Comparison of ENCODE assay signal across 23 cellular contexts in genomic region chr4:116926631-116927295, GRCh38.
DNase-seq lines count a peak whose midpoint lies in the region; ATAC-seq, FAIRE-seq and TF ChIP-seq lines count a peak whose summit lies in the region.
"Had no signal": no experiment of that assay in that cellular context is flagged by ENCODE, and none has a peak within 500 bp of the region (broad histone marks: within the 10 kb centered on the region; RNA-seq: fewer than 3 reads in every experiment).

No MANE protein-coding gene starts in this region.

- peak; percentile 76 for ATAC-seq in left lobe of liver
- no peak for ATAC-seq in HG02571 (IDR thresholded peaks at IDR 0.05; ENCODE audit: unreplicated experiment)

- H3K27me3 ChIP-seq in H1 (replicated peaks in 1 of 4; ENCODE audit: control insufficient read depth in 3 of 4, extremely low read depth in 1 of 4, insufficient read depth in 3 of 4, low read length in 3 of 4) (peaks cover 0 to 5% (median 2%) of the 10 kb centered on the region in 4 experiments; a peak in 2 of 7 replicates), suprapubic skin (peaks cover 24% of the 10 kb centered on the region)

- POLR2A ChIA-PET in H1 (lab: Charles Lee; ENCODE audit: partially characterized antibody): no interaction called here

- peak; percentile 35; a peak in 3 of 4 replicates for TF ChIP-seq RAD21 in H1 (IDR thresholded peaks at IDR 0.05 in 1 of 2, conservative IDR thresholded peaks at IDR 0.05 in 1 of 2; ENCODE audit: low read depth in 2 of 2, low read length in 2 of 2)

- H3K9me3 Mint-ChIP-seq in type B pancreatic cell: no peaks in the 10 kb centered on the region
- H3K9me3 Mint-ChIP-seq: activated naive CD4-positive, alpha-beta T cell treated with anti-CD3 and anti-CD28 coated beads, Interleukin-2, amount 10 ng/mL, durations not matched to agents 7 days and 5 days; stimulated activated naive CD8-positive, alpha-beta T cell treated with anti-CD3 and anti-CD28 coated beads, Interleukin-15, Interleukin-2, amounts not matched to agents 100 ng/mL and 50 ng/mL, for 24 hours had no signal

- no peak for TF ChIP-seq CTCF in H1 (IDR thresholded peaks at IDR 0.05; ENCODE audit: control extremely low read depth in 1 of 3, insufficient read depth in 1 of 3, low read depth in 1 of 3, low read length in 3 of 3)
- TF ChIP-seq CTCF in type B pancreatic cell (conservative IDR thresholded peaks at IDR 0.05): no peak
- TF ChIP-seq CTCF in suprapubic skin (IDR thresholded peaks at IDR 0.05): no peak

- H3K4me2 ChIP-seq in H1 (ENCODE audit: insufficient read depth in 1 of 2, low read depth in 2 of 2, low read length in 2 of 2): peak overlapping the region; percentile 70 to 72; a peak in 3 of 4 replicates

- CTCF ChIA-PET in H1 (lab: Charles Lee; ENCODE audit: partially characterized antibody): interaction anchor here (0.7 to 1.6 kb wide), 2 partner anchors 11 to 28 kb away, joined by 3 read pairs; no protein-coding TSS in a partner anchor

- H3K9ac ChIP-seq in H1 (replicated peaks in 1 of 4; ENCODE audit: extremely low read depth in 1 of 4, low read depth in 3 of 4, low read length in 3 of 4): no peak overlapping the region

- H3K36me3 ChIP-seq in H1 (ENCODE audit: control insufficient read depth in 2 of 4, insufficient read depth in 4 of 4, low read length in 3 of 4): no peaks in the 10 kb centered on the region
- no peaks in the 10 kb centered on the region for H3K36me3 ChIP-seq in suprapubic skin
- H3K36me3 ChIP-seq: heart right ventricle, left ventricle myocardium inferior, prostate gland had no signal

- no peak for TF ChIP-seq POLR2A in H1 (IDR thresholded peaks at IDR 0.05; ENCODE audit: control extremely low read depth in 1 of 2, low read depth in 2 of 2, low read length in 2 of 2)
- TF ChIP-seq POLR2A in suprapubic skin (IDR thresholded peaks at IDR 0.05): no peak

- H3K4me1 Mint-ChIP-seq in type B pancreatic cell (ENCODE audit: unreplicated experiment): peaks cover 4% of the 10 kb centered on the region
- H3K4me1 Mint-ChIP-seq: activated naive CD4-positive, alpha-beta T cell treated with anti-CD3 and anti-CD28 coated beads, Interleukin-2, amount 10 ng/mL, durations not matched to agents 7 days and 5 days had no signal

- no peak overlapping the region for H4K8ac ChIP-seq in H1 (ENCODE audit: extremely low read depth, insufficient read depth, low read length)

- no peak overlapping the region for H2BK15ac ChIP-seq in H1 (ENCODE audit: low read length)

- no peak overlapping the region for H3K56ac ChIP-seq in H1 (replicated peaks; ENCODE audit: insufficient read length, low read depth, low read length)

- no peaks in the 10 kb centered on the region; the same call in 1 of the 2 replicates for H3K23me2 ChIP-seq in H1 (ENCODE audit: low read depth, low read length)

- 86% methylated on average over 2 of the region's 2 CpGs; no CpG with 5 or more reads in 1 of the 2 experiments for WGBS in H1 (ENCODE audit: extremely low coverage in 1 of 2, insufficient coverage in 1 of 2, insufficient read length in 1 of 2, insufficient replicate concordance in 2 of 2, low coverage in 1 of 2, low lambda C conversion rate in 2 of 2, missing lambda C conversion rate in 1 of 2), 2 experiments
- WGBS in suprapubic skin: 86% methylated on average over 2 of the region's 2 CpGs

- no peaks in the 10 kb centered on the region for H3K79me1 ChIP-seq in H1 (ENCODE audit: low read depth, low read length)

- H2BK5ac ChIP-seq in H1 (ENCODE audit: low read depth, low read length): no peak overlapping the region; the same call in 1 of the 2 replicates

- no peak overlapping the region for H2BK120ac ChIP-seq in H1 (replicated peaks; ENCODE audit: low read depth, low read length)

- H3K36me3 Mint-ChIP-seq in type B pancreatic cell: no peaks in the 10 kb centered on the region
- H3K36me3 Mint-ChIP-seq: activated naive CD4-positive, alpha-beta T cell treated with anti-CD3 and anti-CD28 coated beads, Interleukin-2, amount 10 ng/mL, durations not matched to agents 7 days and 5 days had no signal

- no peaks in the 10 kb centered on the region for H3K9me3 ChIP-seq in H1 (ENCODE audit: insufficient read depth in 2 of 2, low read depth in 1 of 2, low read length in 1 of 2)
- H3K9me3 ChIP-seq in suprapubic skin: no peaks in the 10 kb centered on the region
- H3K9me3 ChIP-seq: heart right ventricle, left ventricle myocardium inferior, prostate gland had no signal

- no peak overlapping the region for H3K23ac ChIP-seq in H1 (ENCODE audit: insufficient read length)

- peak overlapping the region in 1 of 4 experiments; percentile 67; a peak in 1 of 8 replicates for H3K4me3 ChIP-seq in H1 (ENCODE audit: extremely low read depth in 1 of 4, insufficient read depth in 2 of 4, low read depth in 3 of 4, low read length in 4 of 4)
- H3K4me3 ChIP-seq in suprapubic skin: no peak overlapping the region
- H3K4me3 ChIP-seq: prostate gland, SK-N-MC had no signal

- H3K27me3 Mint-ChIP-seq in type B pancreatic cell: peaks cover 10% of the 10 kb centered on the region

- H3K27ac Mint-ChIP-seq in type B pancreatic cell: no peak overlapping the region
- H3K27ac Mint-ChIP-seq: activated naive CD4-positive, alpha-beta T cell treated with anti-CD3 and anti-CD28 coated beads, Interleukin-2, amount 10 ng/mL, durations not matched to agents 7 days and 5 days; stimulated activated naive CD8-positive, alpha-beta T cell treated with anti-CD3 and anti-CD28 coated beads, Interleukin-15, Interleukin-2, amounts not matched to agents 100 ng/mL and 50 ng/mL, for 24 hours had no signal

- H3K27ac ChIP-seq in H1 (ENCODE audit: low read depth, low read length) (no peak overlapping the region), suprapubic skin (no peak overlapping the region)
- H3K27ac ChIP-seq: C4-2B, heart right ventricle, left ventricle myocardium inferior, prostate gland, SK-N-MC had no signal

- H4K91ac ChIP-seq in H1 (replicated peaks; ENCODE audit: insufficient read length, low read length): no peak overlapping the region

- H3K4ac ChIP-seq in H1 (replicated peaks; ENCODE audit: insufficient read length, low read depth, low read length): no peak overlapping the region

- no peaks in the 10 kb centered on the region for H4K20me1 ChIP-seq in H1 (replicated peaks in 1 of 2; ENCODE audit: control insufficient read depth in 1 of 2, insufficient read depth in 2 of 2, low read length in 2 of 2)

- peak overlapping the region; percentile 85 for H3K4me3 Mint-ChIP-seq in type B pancreatic cell
- H3K4me3 Mint-ChIP-seq: activated naive CD4-positive, alpha-beta T cell treated with anti-CD3 and anti-CD28 coated beads, Interleukin-2, amount 10 ng/mL, durations not matched to agents 7 days and 5 days; stimulated activated naive CD8-positive, alpha-beta T cell treated with anti-CD3 and anti-CD28 coated beads, Interleukin-15, Interleukin-2, amounts not matched to agents 100 ng/mL and 50 ng/mL, for 24 hours had no signal

- no peak overlapping the region for H3K18ac ChIP-seq in H1 (ENCODE audit: extremely low read depth, low read length)

- H2BK12ac ChIP-seq in H1 (ENCODE audit: low read depth, low read length): 0 out of 2 replicates have a peak overlapping the region, but pooled peaks have one; percentile 35

- no peak for TF ChIP-seq EP300 in H1 (IDR thresholded peaks at IDR 0.05; ENCODE audit: borderline replicate concordance in 1 of 2, low read depth in 2 of 2, low read length in 2 of 2)
- no peak for TF ChIP-seq EP300 in suprapubic skin (IDR thresholded peaks at IDR 0.05)

- no peaks in the 10 kb centered on the region for H3K79me2 ChIP-seq in H1 (ENCODE audit: control insufficient read depth in 1 of 2, insufficient read depth in 2 of 2, low read length in 2 of 2)

- no peak overlapping the region for H2BK20ac ChIP-seq in H1 (ENCODE audit: low read length)

- no peak overlapping the region for H2AK5ac ChIP-seq in H1 (ENCODE audit: low read depth, low read length)

- no peak overlapping the region for H3K14ac ChIP-seq in H1 (ENCODE audit: insufficient read length)

- no peak overlapping the region for H4K5ac ChIP-seq in H1 (ENCODE audit: insufficient read length, low read depth, low read length)

- DNase-seq in NCI-H526 treated with DMSO at 0.1 percent for 48 hours (lab: John Stamatoyannopoulos, UW) (peak; percentile 6), NCI-H526 (lab: John Stamatoyannopoulos, UW) (no peak), H1 (ENCODE audit: low read depth in 1 of 2, low spot score in 2 of 2) (peak in 1 of 2 experiments; percentile 43), left lobe of liver (ENCODE audit: low spot score) (no peak), type B pancreatic cell (ENCODE audit: extremely low spot score, unreplicated experiment) (no peak), suprapubic skin (ENCODE audit: low spot score in 2 of 2) (no peak), activated T-cell treated with anti-CD3 and anti-CD28 coated beads for 4 hours (no peak)
- DNase-seq: activated naive CD4-positive, alpha-beta T cell treated with anti-CD3 and anti-CD28 coated beads, Interleukin-2, amount 10 ng/mL, durations not matched to agents 7 days and 5 days; dermis blood vessel endothelial cell; DMS79 treated with DMSO at 0.1 percent for 48 hours; GOT3; left ventricle myocardium inferior; NCI-H1694 treated with DMSO at 0.1 percent for 48 hours; NCI-H510A had no signal

- 0 out of 2 replicates have a peak overlapping the region, but pooled peaks have one; percentile 78 for H2AFZ ChIP-seq in H1 (ENCODE audit: low read length)

- FAIRE-seq in H1 (lab: Jason Lieb, UNC): peak; percentile 60
- FAIRE-seq: A204.1, HTR-8/SVneo, TTC549 had no signal

- H3K4me1 ChIP-seq in H1 (replicated peaks in 1 of 4; ENCODE audit: control insufficient read depth in 3 of 4, insufficient read depth in 4 of 4, low read length in 3 of 4) (peaks cover 0 to 6% (median 3%) of the 10 kb centered on the region in 4 experiments; a peak in 4 of 7 replicates), suprapubic skin (peaks cover 6% of the 10 kb centered on the region)
- H3K4me1 ChIP-seq: left ventricle myocardium inferior, prostate gland had no signal

TF ChIP-seq in H1, 55 proteins besides CTCF, POLR2A, EP300 and RAD21:
- TF ChIP-seq MAX (IDR thresholded peaks at IDR 0.05) (0 out of 2 replicates have a peak, but pooled peaks have one; percentile 51), SAP30 (IDR thresholded peaks at IDR 0.05; ENCODE audit: insufficient read depth, insufficient replicate concordance, low read length) (no peak)
